ENCODE assay signal across 10 cellular contexts in the genomic region with DNA sequence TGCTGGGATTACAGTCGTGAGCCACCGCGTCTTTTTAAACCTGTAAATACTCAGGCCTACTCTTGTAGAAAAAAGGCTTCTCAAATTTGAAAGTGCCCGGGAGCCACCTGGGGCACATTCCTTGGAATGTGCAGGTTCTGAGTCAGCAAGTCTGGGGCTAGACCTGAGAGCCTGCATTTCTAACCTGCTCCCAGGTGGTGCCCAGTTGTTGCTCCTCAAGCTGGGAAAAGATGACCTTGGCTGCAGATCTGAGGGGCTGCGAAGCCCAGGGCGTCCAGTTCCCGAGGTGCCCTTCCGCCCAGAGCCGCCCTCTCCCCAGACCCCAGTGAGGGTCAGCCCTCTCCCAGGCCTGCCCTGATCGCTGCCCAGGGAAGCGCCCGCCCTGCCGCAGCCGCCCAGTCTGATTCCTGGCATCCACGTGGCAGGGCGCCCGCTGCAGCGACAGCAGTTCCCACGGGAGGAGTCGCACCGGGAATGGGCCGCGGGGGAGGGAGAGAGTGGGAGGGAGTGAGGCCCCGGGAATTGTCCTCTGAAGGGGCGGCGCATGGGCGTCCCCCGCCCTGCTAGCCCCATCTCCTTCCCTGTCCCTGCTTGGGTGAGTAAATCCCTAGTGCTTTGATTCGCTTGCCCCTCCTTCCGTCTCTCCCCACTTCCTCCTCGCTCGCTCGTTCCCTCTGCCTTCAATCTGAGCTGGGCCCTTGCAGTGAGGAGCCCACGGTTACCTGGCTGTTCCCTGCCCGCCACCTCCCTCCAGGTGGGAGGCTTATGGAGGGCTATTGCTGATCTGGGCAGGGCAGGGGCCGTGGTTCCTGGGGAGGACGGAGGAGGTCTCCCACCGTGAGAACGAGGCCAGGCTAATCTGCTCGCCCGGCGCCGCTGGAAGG. TPM values are rescaled to one million over a fixed set of nuclear protein-coding genes. Genes with fewer than 3 reads are reported as not detected.
DNase-seq lines count a peak whose midpoint lies in the region; ATAC-seq, FAIRE-seq and TF ChIP-seq lines count a peak whose summit lies in the region.
"Had no signal": no experiment of that assay in that cellular context is flagged by ENCODE, and none has a peak within 500 bp of the region (broad histone marks: within the 10 kb centered on the region; RNA-seq: fewer than 3 reads in every experiment).

No MANE protein-coding gene starts in this region.

- peak overlapping the region; percentile 17 to 60 (median 42) for H3K4me3 ChIP-seq in breast epithelium
- peak overlapping the region; percentile 24 to 44 (median 30) for H3K4me3 ChIP-seq in stomach

- no peaks in the 10 kb centered on the region for H3K9me3 Mint-ChIP-seq in activated CD8-positive, alpha-beta T cell treated with anti-CD3 and anti-CD28 coated beads, Interleukin-2, amount 10 ng/mL, durations not matched to agents 7 days and 5 days (ENCODE audit: insufficient read depth)
- no peaks in the 10 kb centered on the region for H3K9me3 Mint-ChIP-seq in activated CD8-positive, alpha-beta T cell treated with anti-CD3 and anti-CD28 coated beads for 36 hours
- no peaks in the 10 kb centered on the region for H3K9me3 Mint-ChIP-seq in stimulated activated memory B cell treated with anti-CD40 and anti-IgM and Interleukin-4, amounts not matched to agents 10 μg/mL and 1 μg/mL and 100 μg/mL, for 72 hours
- H3K9me3 Mint-ChIP-seq: T-helper 1 cell treated with Interleukin-12 subunit alpha and Interleukin-12 subunit beta and Interleukin-4 antibody, amounts not matched to agents 30 μg/mL and 1 μg/mL, for 36 hours had no signal

- 21 to 37% (median 24%) methylated on average over 24 to 43 of the region's 43 CpGs for WGBS in stomach, 5 donors

- H3K4me1 Mint-ChIP-seq in activated CD8-positive, alpha-beta T cell treated with anti-CD3 and anti-CD28 coated beads, Interleukin-2, amount 10 ng/mL, durations not matched to agents 7 days and 5 days (ENCODE audit: low read depth): peaks cover 6% of the 10 kb centered on the region
- H3K4me1 Mint-ChIP-seq in activated CD8-positive, alpha-beta T cell treated with anti-CD3 and anti-CD28 coated beads for 36 hours (ENCODE audit: low read depth): peaks cover 4% of the 10 kb centered on the region
- H3K4me1 Mint-ChIP-seq in stimulated activated memory B cell treated with anti-CD40 and anti-IgM and Interleukin-4, amounts not matched to agents 10 μg/mL and 1 μg/mL and 100 μg/mL, for 72 hours: no peaks in the 10 kb centered on the region

- H3K9me3 ChIP-seq in breast epithelium: no peaks in the 10 kb centered on the region
- H3K9me3 ChIP-seq in stomach: no peaks in the 10 kb centered on the region

- ATAC-seq in activated CD8-positive, alpha-beta T cell treated with anti-CD3 and anti-CD28 coated beads, Interleukin-2, amount 10 ng/mL, durations not matched to agents 7 days and 5 days: peak; percentile 30
- no peak for ATAC-seq in activated CD8-positive, alpha-beta T cell treated with anti-CD3 and anti-CD28 coated beads for 36 hours
- no peak for ATAC-seq in GM21528 (IDR thresholded peaks at IDR 0.05; ENCODE audit: low FRiP score, unreplicated experiment)
- ATAC-seq in GM18870 (IDR thresholded peaks at IDR 0.05; ENCODE audit: unreplicated experiment): no peak
- ATAC-seq in stimulated activated memory B cell treated with anti-CD40 and anti-IgM and Interleukin-4, amounts not matched to agents 10 μg/mL and 1 μg/mL and 100 μg/mL, for 72 hours: no peak

- CTCF ChIA-PET in activated CD8-positive, alpha-beta T cell treated with anti-CD3 and anti-CD28 coated beads, Interleukin-2, amount 10 ng/mL, durations not matched to agents 7 days and 5 days (lab: Charles Lee): interaction anchor here (4.2 to 5.6 kb wide), 2 partner anchors 14 kb away, joined by 29 to 40 read pairs; no protein-coding TSS in a partner anchor
- CTCF ChIA-PET in activated CD8-positive, alpha-beta T cell treated with anti-CD3 and anti-CD28 coated beads for 36 hours (lab: Charles Lee): interaction anchor here (0.6 to 1.6 kb wide), 3 partner anchors 15 to 1106 kb away, joined by 3 to 10 read pairs (median 4); no protein-coding TSS in a partner anchor

- H3K27ac ChIP-seq in breast epithelium (peak overlapping the region; percentile 94 to 96), stomach (peak overlapping the region; percentile 78 to 89 (median 84))

- DNase-seq in activated CD8-positive, alpha-beta T cell treated with anti-CD3 and anti-CD28 coated beads, Interleukin-2, amount 10 ng/mL, durations not matched to agents 7 days and 5 days: no peak
- no peak for DNase-seq in activated CD8-positive, alpha-beta T cell treated with anti-CD3 and anti-CD28 coated beads for 36 hours
- DNase-seq in breast epithelium (ENCODE audit: low spot score in 2 of 2) (peak; percentile 93 to 94), stomach (peak; percentile 86)

- H3K27me3 ChIP-seq in breast epithelium (no peaks in the 10 kb centered on the region), stomach (no peaks in the 10 kb centered on the region)

- TF ChIP-seq CTCF in activated CD8-positive, alpha-beta T cell treated with anti-CD3 and anti-CD28 coated beads for 36 hours (IDR thresholded peaks at IDR 0.05): no peak
- peak in 1 of 3 donors; percentile 23 for TF ChIP-seq CTCF in breast epithelium (IDR thresholded peaks at IDR 0.05)
- no peak for TF ChIP-seq CTCF in stomach (IDR thresholded peaks at IDR 0.05)

- no peak for TF ChIP-seq POLR2A in breast epithelium (IDR thresholded peaks at IDR 0.05)
- TF ChIP-seq POLR2A in stomach (IDR thresholded peaks at IDR 0.05): no peak

- peaks cover 6 to 10% of the 10 kb centered on the region in 2 donors for H3K4me1 ChIP-seq in breast epithelium
- H3K4me1 ChIP-seq in stomach: peaks cover 34 to 51% (median 45%) of the 10 kb centered on the region in 4 donors

- no peaks in the 10 kb centered on the region for H3K36me3 ChIP-seq in breast epithelium
- no peaks in the 10 kb centered on the region for H3K36me3 ChIP-seq in stomach

- no peaks in the 10 kb centered on the region for H3K36me3 Mint-ChIP-seq in activated CD8-positive, alpha-beta T cell treated with anti-CD3 and anti-CD28 coated beads, Interleukin-2, amount 10 ng/mL, durations not matched to agents 7 days and 5 days (ENCODE audit: low read depth)
- no peaks in the 10 kb centered on the region for H3K36me3 Mint-ChIP-seq in activated CD8-positive, alpha-beta T cell treated with anti-CD3 and anti-CD28 coated beads for 36 hours (ENCODE audit: low read depth)
- no peaks in the 10 kb centered on the region for H3K36me3 Mint-ChIP-seq in stimulated activated memory B cell treated with anti-CD40 and anti-IgM and Interleukin-4, amounts not matched to agents 10 μg/mL and 1 μg/mL and 100 μg/mL, for 72 hours

- peak; percentile 45 for TF ChIP-seq EP300 in stomach (IDR thresholded peaks at IDR 0.05)

- no peak overlapping the region for H3K4me3 Mint-ChIP-seq in activated CD8-positive, alpha-beta T cell treated with anti-CD3 and anti-CD28 coated beads, Interleukin-2, amount 10 ng/mL, durations not matched to agents 7 days and 5 days
- no peak overlapping the region for H3K4me3 Mint-ChIP-seq in activated CD8-positive, alpha-beta T cell treated with anti-CD3 and anti-CD28 coated beads for 36 hours
- H3K4me3 Mint-ChIP-seq in stimulated activated memory B cell treated with anti-CD40 and anti-IgM and Interleukin-4, amounts not matched to agents 10 μg/mL and 1 μg/mL and 100 μg/mL, for 72 hours: no peak overlapping the region
- H3K4me3 Mint-ChIP-seq: T-helper 1 cell treated with Interleukin-12 subunit alpha and Interleukin-12 subunit beta and Interleukin-4 antibody, amounts not matched to agents 30 μg/mL and 1 μg/mL, for 36 hours had no signal

- POLR2A ChIA-PET in activated CD8-positive, alpha-beta T cell treated with anti-CD3 and anti-CD28 coated beads, Interleukin-2, amount 10 ng/mL, durations not matched to agents 7 days and 5 days (lab: Charles Lee): no interaction called here
- POLR2A ChIA-PET in activated CD8-positive, alpha-beta T cell treated with anti-CD3 and anti-CD28 coated beads for 36 hours (lab: Charles Lee): no interaction called here

- intact Hi-C loops in activated CD8-positive, alpha-beta T cell treated with anti-CD3 and anti-CD28 coated beads for 36 hours (cut with micrococcal nuclease): no loop called here
- intact Hi-C loops in breast epithelium (cut with DNase I; ENCODE audit: low total_unique reads): no loop called here
- intact Hi-C loops in stomach (cut with DNase I; ENCODE audit: low total_unique reads): no loop called here

- peak; percentile 76 for FAIRE-seq in islet of Langerhans (lab: Jason Lieb, UNC)
- FAIRE-seq: G401.6 had no signal

- H3K27ac Mint-ChIP-seq in activated CD8-positive, alpha-beta T cell treated with anti-CD3 and anti-CD28 coated beads, Interleukin-2, amount 10 ng/mL, durations not matched to agents 7 days and 5 days: no peak overlapping the region
- H3K27ac Mint-ChIP-seq in activated CD8-positive, alpha-beta T cell treated with anti-CD3 and anti-CD28 coated beads for 36 hours: no peak overlapping the region
- no peak overlapping the region for H3K27ac Mint-ChIP-seq in stimulated activated memory B cell treated with anti-CD40 and anti-IgM and Interleukin-4, amounts not matched to agents 10 μg/mL and 1 μg/mL and 100 μg/mL, for 72 hours
- H3K27ac Mint-ChIP-seq: T-helper 1 cell treated with Interleukin-12 subunit alpha and Interleukin-12 subunit beta and Interleukin-4 antibody, amounts not matched to agents 30 μg/mL and 1 μg/mL, for 36 hours had no signal

- H3K27me3 Mint-ChIP-seq in activated CD8-positive, alpha-beta T cell treated with anti-CD3 and anti-CD28 coated beads, Interleukin-2, amount 10 ng/mL, durations not matched to agents 7 days and 5 days (ENCODE audit: low read depth): peaks cover 6% of the 10 kb centered on the region
- H3K27me3 Mint-ChIP-seq in activated CD8-positive, alpha-beta T cell treated with anti-CD3 and anti-CD28 coated beads for 36 hours: peaks cover 7% of the 10 kb centered on the region
- H3K27me3 Mint-ChIP-seq in stimulated activated memory B cell treated with anti-CD40 and anti-IgM and Interleukin-4, amounts not matched to agents 10 μg/mL and 1 μg/mL and 100 μg/mL, for 72 hours: peaks cover 22% of the 10 kb centered on the region

RNA-seq across cellular contexts. Expression of a gene that starts 18.8 kb away (rescaled TPM):
- total RNA-seq in activated CD8-positive, alpha-beta T cell treated with anti-CD3 and anti-CD28 coated beads, Interleukin-2, amount 10 ng/mL, durations not matched to agents 7 days and 5 days: not detected
- total RNA-seq in activated CD8-positive, alpha-beta T cell treated with anti-CD3 and anti-CD28 coated beads for 36 hours: not detected
- 10 to 100 TPM; 15.2 to 46.2 (median 23.9) TPM for total RNA-seq in breast epithelium
- total RNA-seq in stomach: 10 to 100 TPM in 2 of 5 donors, 1 to 10 TPM in 3; 1.8 to 33.0 (median 5.5) TPM
- 10 to 100 TPM in 1 of 3 donors, 1 to 10 TPM in 2; 1.7 to 27.5 (median 3.9) TPM for polyA plus RNA-seq in stomach

RNA-seq across cellular contexts. Expression of a gene that starts 38.0 kb away (rescaled TPM):
- total RNA-seq in activated CD8-positive, alpha-beta T cell treated with anti-CD3 and anti-CD28 coated beads, Interleukin-2, amount 10 ng/mL, durations not matched to agents 7 days and 5 days: not detected
- total RNA-seq in activated CD8-positive, alpha-beta T cell treated with anti-CD3 and anti-CD28 coated beads for 36 hours: under 1 TPM; 0.16 to 0.38 TPM
- total RNA-seq in breast epithelium (10 to 100 TPM in 2 of 3 donors, 1 to 10 TPM in 1; 1.6 to 27.8 (median 16.7) TPM), stomach (100 to 1,000 TPM in 1 of 5 donors, 10 to 100 TPM in 3, 1 to 10 TPM in 1; 1.7 to 188 (median 40.0) TPM)
- 100 to 1,000 TPM; 121 to 216 (median 183) TPM for polyA plus RNA-seq in stomach

Comparison
In these comparisons a context has a peak if more than half of its experiments do, and no peak if none do; other contexts are left out.
1. DNase-seq: peak in breast epithelium (2 of 2) and stomach (single experiment); none in activated CD8-positive, alpha-beta T cell treated with anti-CD3 and anti-CD28 coated beads, Interleukin-2, amount 10 ng/mL, durations not matched to agents 7 days and 5 days (single experiment) and activated CD8-positive, alpha-beta T cell treated with anti-CD3 and anti-CD28 coated beads for 36 hours (single experiment).